Comparison of ENCODE assay signal across 15 cellular contexts in genomic region chr15:82934100-82934880, GRCh38.
"Had no signal": no experiment of that assay in that cellular context is flagged by ENCODE, and none has a peak within 500 bp of the region (broad histone marks: within the 10 kb centered on the region; RNA-seq: fewer than 3 reads in every experiment).

No MANE protein-coding gene starts in this region.

- ATAC-seq: left lobe of liver, psoas muscle, right cardiac atrium had no signal

- H3K4me3 ChIP-seq: psoas muscle, skin epidermis, thoracic aorta, upper lobe of left lung had no signal

- H3K27ac ChIP-seq: psoas muscle, skin epidermis, thoracic aorta, upper lobe of left lung had no signal

- H3K4me1 ChIP-seq: upper lobe of left lung had no signal

- H3K36me3 ChIP-seq: thoracic aorta, upper lobe of left lung had no signal

- H3K27me3 ChIP-seq: upper lobe of left lung had no signal

- H3K9me3 ChIP-seq: psoas muscle, thoracic aorta, upper lobe of left lung had no signal

- DNase-seq: activated gamma-delta T cell treated with Interleukin-2 at 50 U/mL for 16 hours, activated T-cell treated with anti-CD3 and anti-CD28 coated beads for 4 hours, amniotic stem cell, erythroblast, hypothalamus, kidney, midbrain, psoas muscle, right cardiac atrium, SW 1271, T-helper 2 cell, upper lobe of left lung had no signal
